8 cellular contexts compared by ENCODE assay signal in the genomic region with DNA sequence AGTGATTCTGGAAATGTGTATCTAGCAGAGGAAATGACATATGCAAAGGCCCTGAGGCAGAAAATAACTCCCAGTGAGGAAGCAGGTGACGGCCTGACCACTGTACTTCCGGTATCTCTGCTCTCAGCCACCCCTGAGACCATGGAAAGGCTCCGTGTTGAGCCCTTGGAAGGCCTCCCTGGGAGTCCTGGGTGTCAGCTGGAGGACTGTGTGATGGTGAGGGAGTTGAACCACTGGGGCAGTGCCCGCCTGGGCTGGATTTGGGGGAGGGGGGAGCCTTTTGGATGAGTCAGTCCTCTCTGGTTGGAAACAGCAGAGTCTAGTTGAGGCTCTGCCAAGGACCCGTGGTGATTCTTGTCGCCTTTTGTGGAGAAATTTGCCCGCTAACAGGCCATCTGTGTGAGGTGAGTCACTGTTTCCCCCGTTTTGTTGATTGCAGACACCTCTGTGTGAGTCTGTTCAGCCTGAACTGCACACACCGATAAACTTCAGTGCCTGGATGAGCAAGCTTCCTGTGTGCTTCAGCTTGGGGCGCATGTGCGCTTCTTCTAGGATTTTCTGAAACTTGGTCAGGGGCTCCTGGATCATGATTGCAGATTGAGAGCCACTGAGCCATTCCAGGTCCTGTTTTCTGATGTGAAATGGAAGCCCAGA.
A peak's percentile ranks its signal among the peaks of the same experiment; 100 is the strongest.
DNase-seq lines count a peak whose midpoint lies in the region; ATAC-seq and TF ChIP-seq lines count a peak whose summit lies in the region.

No MANE protein-coding gene starts in this region.

- ATAC-seq in HG03342 (IDR thresholded peaks at IDR 0.05; ENCODE audit: unreplicated experiment) (peak; percentile 61), RWPE2 (ENCODE audit: low read depth) (peak; percentile 90), left ventricle myocardium superior (peak; percentile 47)

- TF ChIP-seq CTCF in RWPE2 (IDR thresholded peaks at IDR 0.05; ENCODE audit: poor library complexity, severe bottlenecking) = no peak

- intact Hi-C loops in left ventricle myocardium superior (cut with micrococcal nuclease) = no loop called here

- H3K9me3 ChIP-seq in RWPE2 (ENCODE audit: severe bottlenecking) = no peaks in the 10 kb centered on the region

- no peaks in the 10 kb centered on the region for H3K27me3 ChIP-seq in RWPE2 (ENCODE audit: insufficient read depth, poor library complexity, severe bottlenecking)

- H3K4me3 ChIP-seq in RWPE2 (ENCODE audit: severe bottlenecking) = no peak overlapping the region

- peak; percentile 93 for DNase-seq in AG20443 (ENCODE audit: low spot score)
- peak; percentile 92 for DNase-seq in RWPE2 (ENCODE audit: low spot score)
- DNase-seq in activated gamma-delta T cell treated with Interleukin-2 at 50 U/mL for 16 hours = peak; percentile 86
- DNase-seq in left ventricle myocardium superior = no peak
- DNase-seq in stimulated activated CD4-positive, alpha-beta T cell treated with anti-CD3 and anti-CD28 coated beads, Interleukin-1b, Interleukin-23, amount 100 ng/mL, for 1 hour (ENCODE audit: low read depth in 2 of 2) = peak; percentile 46 to 81
- no peak for DNase-seq in DMS79 (lab: John Stamatoyannopoulos, UW)

- peak overlapping the region; percentile 77 for H3K27ac ChIP-seq in RWPE2 (ENCODE audit: poor library complexity, severe bottlenecking)

- peak; percentile 49 for TF ChIP-seq POLR2A in GM19099 (IDR thresholded peaks at IDR 0.05; ENCODE audit: extremely low read depth, insufficient read length, low read depth)

- no peaks in the 10 kb centered on the region for H3K36me3 ChIP-seq in RWPE2 (ENCODE audit: low read depth)

- peaks cover 22% of the 10 kb centered on the region for H3K4me1 ChIP-seq in RWPE2 (ENCODE audit: insufficient read depth, poor library complexity, severe bottlenecking)

Comparison
In these comparisons a context has a peak if more than half of its experiments do, and no peak if none do; other contexts are left out.
1. DNase-seq: peak in AG20443 (single experiment), RWPE2 (single experiment), activated gamma-delta T cell treated with Interleukin-2 at 50 U/mL for 16 hours (single experiment) and stimulated activated CD4-positive, alpha-beta T cell treated with anti-CD3 and anti-CD28 coated beads, Interleukin-1b, Interleukin-23, amount 100 ng/mL, for 1 hour (2 of 2); none in left ventricle myocardium superior (single experiment) and DMS79 (single experiment).
2. Peak in every context shown above with its lines, with median percentiles within 50 percentile points of each other: ATAC-seq.